ENCODE assay signal across 15 cellular contexts in the genomic region with DNA sequence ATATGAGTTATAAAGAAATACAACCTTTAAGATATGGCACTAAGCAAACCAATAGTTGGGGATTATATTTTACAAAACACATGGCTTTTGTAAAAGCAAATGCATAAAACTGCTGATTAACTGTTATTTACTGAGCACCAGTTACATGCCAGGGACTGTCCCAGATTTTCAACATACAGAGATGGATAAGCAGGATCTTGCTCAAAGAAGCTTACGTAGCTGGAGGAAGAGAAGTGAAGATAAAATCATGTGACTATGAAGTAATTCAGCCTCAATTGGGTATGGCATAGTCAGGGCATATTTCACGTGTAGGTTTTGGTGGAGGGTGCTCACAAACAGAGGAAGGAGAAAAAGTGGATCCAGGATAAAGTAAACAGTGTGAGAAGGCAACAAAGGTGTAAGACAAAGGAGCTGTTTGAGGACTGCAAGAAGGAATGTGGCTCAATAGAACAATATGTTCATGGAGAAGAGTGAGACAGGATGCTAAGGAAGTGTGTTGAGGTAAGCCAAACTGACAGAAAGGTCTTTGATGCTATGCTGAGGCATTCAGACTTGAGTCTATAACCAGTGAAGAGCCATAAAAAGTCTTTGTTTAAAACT.
"Had no signal": no experiment of that assay in that cellular context is flagged by ENCODE, and none has a peak within 500 bp of the region (broad histone marks: within the 10 kb centered on the region; RNA-seq: fewer than 3 reads in every experiment).

No MANE protein-coding gene starts in this region.

- H3K36me3 ChIP-seq: pancreas, upper lobe of left lung had no signal

- H3K27me3 ChIP-seq: pancreas, upper lobe of left lung had no signal

- H3K27ac Mint-ChIP-seq: activated CD8-positive, alpha-beta T cell treated with anti-CD3 and anti-CD28 coated beads for 36 hours; activated naive CD8-positive, alpha-beta T cell treated with anti-CD3 and anti-CD28 coated beads, Interleukin-2, amount 10 ng/mL, durations not matched to agents 7 days and 5 days; activated T-cell treated with anti-CD3 and anti-CD28 coated beads, Interleukin-2, amount 50 U/mL, for 72 hours; immature natural killer cell; stimulated activated naive CD8-positive, alpha-beta T cell treated with anti-CD3 and anti-CD28 coated beads, Interleukin-15, Interleukin-2, amounts not matched to agents 100 ng/mL and 50 ng/mL, for 24 hours had no signal

- H3K4me3 Mint-ChIP-seq: activated CD8-positive, alpha-beta T cell treated with anti-CD3 and anti-CD28 coated beads for 36 hours; activated naive CD8-positive, alpha-beta T cell treated with anti-CD3 and anti-CD28 coated beads, Interleukin-2, amount 10 ng/mL, durations not matched to agents 7 days and 5 days; activated T-cell treated with anti-CD3 and anti-CD28 coated beads, Interleukin-2, amount 50 U/mL, for 72 hours; immature natural killer cell; stimulated activated naive CD8-positive, alpha-beta T cell treated with anti-CD3 and anti-CD28 coated beads, Interleukin-15, Interleukin-2, amounts not matched to agents 100 ng/mL and 50 ng/mL, for 24 hours had no signal

- DNase-seq: activated CD8-positive, alpha-beta memory T cell treated with anti-CD3 and anti-CD28 coated beads, Interleukin-2, amount 50 U/mL, for 4 hours; activated CD8-positive, alpha-beta T cell treated with anti-CD3 and anti-CD28 coated beads for 36 hours; activated gamma-delta T cell treated with Interleukin-2 at 50 U/mL for 16 hours; activated naive CD8-positive, alpha-beta T cell treated with anti-CD3 and anti-CD28 coated beads, Interleukin-2, amount 10 ng/mL, durations not matched to agents 7 days and 5 days; activated T-cell treated with anti-CD3 and anti-CD28 coated beads, Interleukin-2, amount 50 U/mL, for 72 hours; aorta; effector CD8-positive, alpha-beta T cell; immature natural killer cell; left cardiac atrium; pancreas; stimulated activated CD4-positive, alpha-beta T cell treated with anti-CD3 and anti-CD28 coated beads, Interleukin-4, amount 100 ng/mL, for 1 hour; stimulated activated CD8-positive, alpha-beta memory T cell treated with anti-CD3 and anti-CD28 coated beads, Interleukin-4, amount 100 ng/mL, for 48 hours; T-helper 9 cell; upper lobe of left lung had no signal

- H3K4me3 ChIP-seq: pancreas, upper lobe of left lung had no signal

- H3K27ac ChIP-seq: pancreas, upper lobe of left lung had no signal

- H3K9me3 Mint-ChIP-seq: activated CD8-positive, alpha-beta T cell treated with anti-CD3 and anti-CD28 coated beads for 36 hours; activated naive CD8-positive, alpha-beta T cell treated with anti-CD3 and anti-CD28 coated beads, Interleukin-2, amount 10 ng/mL, durations not matched to agents 7 days and 5 days; activated T-cell treated with anti-CD3 and anti-CD28 coated beads, Interleukin-2, amount 50 U/mL, for 72 hours; stimulated activated naive CD8-positive, alpha-beta T cell treated with anti-CD3 and anti-CD28 coated beads, Interleukin-15, Interleukin-2, amounts not matched to agents 100 ng/mL and 50 ng/mL, for 24 hours had no signal

- H3K36me3 Mint-ChIP-seq: activated naive CD8-positive, alpha-beta T cell treated with anti-CD3 and anti-CD28 coated beads, Interleukin-2, amount 10 ng/mL, durations not matched to agents 7 days and 5 days; immature natural killer cell had no signal

- H3K4me1 Mint-ChIP-seq: activated naive CD8-positive, alpha-beta T cell treated with anti-CD3 and anti-CD28 coated beads, Interleukin-2, amount 10 ng/mL, durations not matched to agents 7 days and 5 days; immature natural killer cell had no signal

- H3K9me3 ChIP-seq: pancreas, upper lobe of left lung had no signal

- H3K27me3 Mint-ChIP-seq: activated naive CD8-positive, alpha-beta T cell treated with anti-CD3 and anti-CD28 coated beads, Interleukin-2, amount 10 ng/mL, durations not matched to agents 7 days and 5 days had no signal
